ENCODE assay signal across 1 cellular context in the genomic region with DNA sequence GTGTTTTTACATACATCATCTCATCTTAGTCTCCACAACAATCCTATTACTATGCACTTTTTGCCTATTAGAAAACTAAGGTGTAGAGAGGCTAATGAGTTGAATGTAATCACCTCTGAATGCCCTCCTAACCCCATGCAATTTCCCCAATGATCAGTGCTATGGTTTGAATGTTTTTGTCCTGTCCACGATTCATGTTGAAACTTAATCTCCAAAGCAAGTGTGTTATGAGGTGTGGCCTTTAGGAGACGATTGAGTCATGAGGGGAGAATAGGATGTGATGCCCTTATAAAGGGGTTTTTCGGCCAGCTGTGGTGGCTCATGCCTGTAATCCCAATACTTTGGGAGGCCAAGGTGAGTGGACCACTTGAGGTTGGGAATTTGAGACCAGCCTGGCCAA.
TF ChIP-seq lines count a peak whose summit lies in the region.

No MANE protein-coding gene starts in this region.

TF ChIP-seq in GM12878, 131 proteins besides CTCF, POLR2A, EP300 and RAD21:
- TF ChIP-seq, protein P1, sequence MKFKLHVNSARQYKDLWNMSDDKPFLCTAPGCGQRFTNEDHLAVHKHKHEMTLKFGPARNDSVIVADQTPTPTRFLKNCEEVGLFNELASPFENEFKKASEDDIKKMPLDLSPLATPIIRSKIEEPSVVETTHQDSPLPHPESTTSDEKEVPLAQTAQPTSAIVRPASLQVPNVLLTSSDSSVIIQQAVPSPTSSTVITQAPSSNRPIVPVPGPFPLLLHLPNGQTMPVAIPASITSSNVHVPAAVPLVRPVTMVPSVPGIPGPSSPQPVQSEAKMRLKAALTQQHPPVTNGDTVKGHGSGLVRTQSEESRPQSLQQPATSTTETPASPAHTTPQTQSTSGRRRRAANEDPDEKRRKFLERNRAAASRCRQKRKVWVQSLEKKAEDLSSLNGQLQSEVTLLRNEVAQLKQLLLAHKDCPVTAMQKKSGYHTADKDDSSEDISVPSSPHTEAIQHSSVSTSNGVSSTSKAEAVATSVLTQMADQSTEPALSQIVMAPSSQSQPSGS (IDR thresholded peaks at IDR 0.05; ENCODE audit: low read length): no peak
- TF ChIP-seq NR2F1 (conservative IDR thresholded peaks at IDR 0.05) (0 out of 2 replicates have a peak, but pooled peaks have one; percentile 32), IKZF2 (IDR thresholded peaks at IDR 0.05) (no peak), SRF (IDR thresholded peaks at IDR 0.05; ENCODE audit: low read depth in 2 of 2, low read length in 2 of 2) (0 out of 4 replicates have a peak, but pooled peaks of 1 of the 2 experiments have one; percentile 15), ZNF622 (IDR thresholded peaks at IDR 0.05) (no peak), MEF2A (IDR thresholded peaks at IDR 0.05; ENCODE audit: insufficient read depth, low read depth, low read length) (no peak), ASH2L (IDR thresholded peaks at IDR 0.05; ENCODE audit: borderline replicate concordance, low read depth) (no peak), NBN (IDR thresholded peaks at IDR 0.05) (no peak)
